ENCODE assay signal across 8 cellular contexts in the genomic region with DNA sequence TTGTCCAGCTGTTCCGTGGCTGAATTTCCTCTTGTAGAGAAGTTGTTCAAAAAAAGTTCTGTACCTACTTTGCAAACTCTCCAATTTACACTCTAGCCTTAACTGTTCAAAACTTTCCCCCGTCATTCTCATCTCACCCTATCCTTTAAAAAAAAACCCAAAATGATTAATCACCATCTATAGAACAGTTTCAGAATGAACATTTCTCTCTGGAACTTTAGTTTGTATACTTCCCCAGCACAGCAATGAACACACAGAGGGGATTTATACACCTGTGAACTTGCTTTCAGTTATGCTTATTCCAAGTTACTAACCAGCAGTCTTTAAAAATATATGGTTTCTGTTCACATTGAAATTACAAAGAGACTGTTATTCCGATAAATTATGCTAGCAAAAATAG. TPM values are rescaled to one million over a fixed set of nuclear protein-coding genes. Genes with fewer than 3 reads are reported as not detected.
DNase-seq lines count a peak whose midpoint lies in the region; ATAC-seq and TF ChIP-seq lines count a peak whose summit lies in the region.

No MANE protein-coding gene starts in this region.

- 15 to 26% methylated on average over 3 of the region's 3 CpGs for WGBS in body of pancreas, 2 donors

- H3K79me2 ChIP-seq in fibroblast of lung (ENCODE audit: control insufficient read depth, insufficient read depth, low read length): no peaks in the 10 kb centered on the region

- H2AFZ ChIP-seq in fibroblast of lung (ENCODE audit: low read length): no peak overlapping the region

- DNase-seq in T-helper 2 cell treated with Interferon-gamma antibody and Interleukin-4, amounts not matched to agents 5 μg/mL and 100 μg/mL, for 36 hours (ENCODE audit: low spot score): no peak
- DNase-seq in T-helper 2 cell (no peak), SK-N-MC (ENCODE audit: low read depth, low spot score) (no peak), fibroblast of lung (ENCODE audit: low read depth in 2 of 2) (no peak), midbrain (lab: John Stamatoyannopoulos, UW) (no peak), body of pancreas (no peak)

- H3K27me3 Mint-ChIP-seq in T-helper 2 cell treated with Interferon-gamma antibody and Interleukin-4, amounts not matched to agents 5 μg/mL and 100 μg/mL, for 36 hours (ENCODE audit: low read depth): no peaks in the 10 kb centered on the region
- H3K27me3 Mint-ChIP-seq in stimulated activated naive CD8-positive, alpha-beta T cell treated with anti-CD3 and anti-CD28 coated beads, Interleukin-15, Interleukin-2, amounts not matched to agents 100 ng/mL and 50 ng/mL, for 24 hours: no peaks in the 10 kb centered on the region

- H3K4me3 Mint-ChIP-seq in T-helper 2 cell treated with Interferon-gamma antibody and Interleukin-4, amounts not matched to agents 5 μg/mL and 100 μg/mL, for 36 hours: peak overlapping the region; percentile 97
- peak overlapping the region; percentile 93 for H3K4me3 Mint-ChIP-seq in stimulated activated naive CD8-positive, alpha-beta T cell treated with anti-CD3 and anti-CD28 coated beads, Interleukin-15, Interleukin-2, amounts not matched to agents 100 ng/mL and 50 ng/mL, for 24 hours

- H3K4me3 ChIP-seq in SK-N-MC (peak overlapping the region; percentile 86), fibroblast of lung (replicated peaks in 1 of 4; ENCODE audit: control extremely low read depth in 1 of 4, insufficient read depth in 1 of 4, low read depth in 3 of 4, low read length in 4 of 4) (peak overlapping the region; percentile 70 to 82 (median 76)), body of pancreas (no peak overlapping the region)

- H3K9me3 ChIP-seq in SK-N-MC (ENCODE audit: low read depth, low read length) (no peaks in the 10 kb centered on the region), fibroblast of lung (ENCODE audit: control insufficient read depth, insufficient read depth, low read depth, low read length) (no peaks in the 10 kb centered on the region), body of pancreas (no peaks in the 10 kb centered on the region)

- H3K4me2 ChIP-seq in fibroblast of lung (ENCODE audit: extremely low read depth, insufficient read depth, low read length): peak overlapping the region; percentile 95

- ATAC-seq in body of pancreas (no peak), GM21526 (IDR thresholded peaks at IDR 0.05; ENCODE audit: low FRiP score, unreplicated experiment) (no peak)

- TF ChIP-seq CTCF in fibroblast of lung (conservative IDR thresholded peaks at IDR 0.05 in 1 of 2, IDR thresholded peaks at IDR 0.05 in 1 of 2; ENCODE audit: low read depth in 1 of 2, low read length in 2 of 2) (no peak), body of pancreas (IDR thresholded peaks at IDR 0.05) (no peak)

- intact Hi-C loops in body of pancreas (cut with DNase I): no loop called here

- H3K27me3 ChIP-seq in fibroblast of lung (ENCODE audit: control insufficient read depth, insufficient read depth, low read length): no peaks in the 10 kb centered on the region
- H3K27me3 ChIP-seq in body of pancreas: no peaks in the 10 kb centered on the region

- H3K4me1 ChIP-seq in fibroblast of lung (ENCODE audit: control insufficient read depth, extremely low read depth, insufficient read depth, low read length) (peaks cover 9% of the 10 kb centered on the region), body of pancreas (peaks cover 21% of the 10 kb centered on the region)

- H3K9ac ChIP-seq in SK-N-MC (ENCODE audit: insufficient read length) (peak overlapping the region; percentile 81), fibroblast of lung (ENCODE audit: insufficient read depth, low read length) (no peak overlapping the region)

- peaks cover 25% of the 10 kb centered on the region for H3K4me1 Mint-ChIP-seq in T-helper 2 cell treated with Interferon-gamma antibody and Interleukin-4, amounts not matched to agents 5 μg/mL and 100 μg/mL, for 36 hours (ENCODE audit: low read depth)
- peaks cover 30% of the 10 kb centered on the region for H3K4me1 Mint-ChIP-seq in stimulated activated naive CD8-positive, alpha-beta T cell treated with anti-CD3 and anti-CD28 coated beads, Interleukin-15, Interleukin-2, amounts not matched to agents 100 ng/mL and 50 ng/mL, for 24 hours (ENCODE audit: low read depth)

- TF ChIP-seq POLR2A in body of pancreas (IDR thresholded peaks at IDR 0.05): no peak

- no peaks in the 10 kb centered on the region for H3K9me3 Mint-ChIP-seq in T-helper 2 cell treated with Interferon-gamma antibody and Interleukin-4, amounts not matched to agents 5 μg/mL and 100 μg/mL, for 36 hours
- no peaks in the 10 kb centered on the region for H3K9me3 Mint-ChIP-seq in stimulated activated naive CD8-positive, alpha-beta T cell treated with anti-CD3 and anti-CD28 coated beads, Interleukin-15, Interleukin-2, amounts not matched to agents 100 ng/mL and 50 ng/mL, for 24 hours

- peak overlapping the region; percentile 81 for H3K27ac Mint-ChIP-seq in T-helper 2 cell treated with Interferon-gamma antibody and Interleukin-4, amounts not matched to agents 5 μg/mL and 100 μg/mL, for 36 hours
- H3K27ac Mint-ChIP-seq in stimulated activated naive CD8-positive, alpha-beta T cell treated with anti-CD3 and anti-CD28 coated beads, Interleukin-15, Interleukin-2, amounts not matched to agents 100 ng/mL and 50 ng/mL, for 24 hours: peak overlapping the region; percentile 98

- H3K27ac ChIP-seq in SK-N-MC (no peak overlapping the region), fibroblast of lung (ENCODE audit: insufficient read depth, low read length) (peak overlapping the region; percentile 85), body of pancreas (peak overlapping the region in 2 of 4 donors; percentile 86 to 91)

- H3K36me3 Mint-ChIP-seq in T-helper 2 cell treated with Interferon-gamma antibody and Interleukin-4, amounts not matched to agents 5 μg/mL and 100 μg/mL, for 36 hours (ENCODE audit: low read depth): no peaks in the 10 kb centered on the region
- peaks cover 8% of the 10 kb centered on the region for H3K36me3 Mint-ChIP-seq in stimulated activated naive CD8-positive, alpha-beta T cell treated with anti-CD3 and anti-CD28 coated beads, Interleukin-15, Interleukin-2, amounts not matched to agents 100 ng/mL and 50 ng/mL, for 24 hours (ENCODE audit: low read depth)

- H3K36me3 ChIP-seq in SK-N-MC (ENCODE audit: insufficient read depth, low read length): no peaks in the 10 kb centered on the region
- no peaks in the 10 kb centered on the region for H3K36me3 ChIP-seq in fibroblast of lung (ENCODE audit: control insufficient read depth, insufficient read depth, low read length)
- no peaks in the 10 kb centered on the region for H3K36me3 ChIP-seq in body of pancreas (replicated peaks in 1 of 2; ENCODE audit: insufficient read depth in 1 of 2, low read depth in 2 of 2)

- no peaks in the 10 kb centered on the region for H4K20me1 ChIP-seq in fibroblast of lung (ENCODE audit: control insufficient read depth, extremely low read depth, insufficient read depth, low read length)

RNA-seq across cellular contexts. Expression of a gene that starts 1.2 kb away (rescaled TPM):
- total RNA-seq in fibroblast of lung (11.3 and 20.1 TPM in 2 replicates), body of pancreas (10 to 100 TPM; 18.4 to 34.9 TPM)
- polyA plus RNA-seq in fibroblast of lung: 18.2 and 20.9 TPM in 2 replicates
- polyA plus RNA-seq in fibroblast of lung (2012): 13.9 and 17.2 TPM in 2 replicates
- polyA minus RNA-seq in fibroblast of lung (ENCODE audit: low replicate concordance): 5.0 and 8.4 TPM in 2 replicates

Comparison
In these comparisons a context has a peak if more than half of its experiments do, and no peak if none do; other contexts are left out.
1. H3K4me3 ChIP-seq: peak in SK-N-MC (single experiment) and fibroblast of lung (4 of 4); none in body of pancreas (0 of 2).